17 cellular contexts compared by ENCODE assay signal in genomic region chr5:878125-878524, GRCh38. TPM values are rescaled to one million over a fixed set of nuclear protein-coding genes. Genes with fewer than 3 reads are reported as not detected.
DNase-seq lines count a peak whose midpoint lies in the region; ATAC-seq and TF ChIP-seq lines count a peak whose summit lies in the region.
"Had no signal": no experiment of that assay in that cellular context is flagged by ENCODE, and none has a peak within 500 bp of the region (broad histone marks: within the 10 kb centered on the region; RNA-seq: fewer than 3 reads in every experiment).

No MANE protein-coding gene starts in this region.

- no peak overlapping the region for H2AK5ac ChIP-seq in neuronal stem cell (ENCODE audit: low read depth, low read length)
- no peak overlapping the region for H2AK5ac ChIP-seq in mesenchymal stem cell (ENCODE audit: low read length, severe bottlenecking)

- H3K27ac ChIP-seq in CD4-positive, CD25-positive, alpha-beta regulatory T cell (ENCODE audit: insufficient read depth, low read length, poor library complexity, severe bottlenecking): no peak overlapping the region
- no peak overlapping the region for H3K27ac ChIP-seq in neuronal stem cell (replicated peaks; ENCODE audit: low read length)
- H3K27ac ChIP-seq in mesenchymal stem cell (ENCODE audit: low read length, poor library complexity, severe bottlenecking): no peak overlapping the region
- no peak overlapping the region for H3K27ac ChIP-seq in WERI-Rb-1
- H3K27ac ChIP-seq: A549, C4-2B had no signal

- H3K9me3 ChIP-seq in CD4-positive, CD25-positive, alpha-beta regulatory T cell (ENCODE audit: control insufficient read depth in 2 of 2, low read length in 2 of 2): no peaks in the 10 kb centered on the region
- peaks cover 0 to 8% of the 10 kb centered on the region in 2 donors for H3K9me3 ChIP-seq in neuronal stem cell (replicated peaks in 1 of 2; ENCODE audit: control insufficient read depth in 2 of 2, insufficient read depth in 1 of 2, low read depth in 1 of 2, low read length in 2 of 2)
- H3K9me3 ChIP-seq in mesenchymal stem cell (ENCODE audit: control insufficient read depth, low read length): no peaks in the 10 kb centered on the region
- H3K9me3 ChIP-seq in WERI-Rb-1 (ENCODE audit: severe bottlenecking): no peaks in the 10 kb centered on the region
- H3K9me3 ChIP-seq: A549, BE2C, Caco-2, HAP-1 had no signal

- H2BK120ac ChIP-seq in neuronal stem cell (ENCODE audit: low read depth, low read length) (no peak overlapping the region), mesenchymal stem cell (ENCODE audit: low read depth, low read length) (no peak overlapping the region)

- DNase-seq in CD4-positive, CD25-positive, alpha-beta regulatory T cell: no peak
- DNase-seq in HFFc6 (no peak), chondrocyte (ENCODE audit: low spot score) (peak; percentile 86), neuronal stem cell (ENCODE audit: low spot score) (no peak), mesenchymal stem cell (no peak), WERI-Rb-1 (no peak), NCI-H510A (lab: John Stamatoyannopoulos, UW) (no peak)
- DNase-seq: BE2C; Caco-2; CD8-positive, alpha-beta T cell; DND-41; GDM1; GOT3 had no signal

- no peaks in the 10 kb centered on the region for H3K27me3 Mint-ChIP-seq in CD4-positive, CD25-positive, alpha-beta regulatory T cell
- H3K27me3 Mint-ChIP-seq in HFFc6 (ENCODE audit: insufficient read depth) (peaks cover 7% of the 10 kb centered on the region), chondrocyte (ENCODE audit: low read depth) (no peaks in the 10 kb centered on the region)

- H4K8ac ChIP-seq in neuronal stem cell (ENCODE audit: low read depth, low read length): no peak overlapping the region
- H4K8ac ChIP-seq in mesenchymal stem cell (ENCODE audit: low read length): no peak overlapping the region

- peaks cover 24% of the 10 kb centered on the region for H3K79me1 ChIP-seq in neuronal stem cell (ENCODE audit: low read depth, low read length)
- peaks cover 49% of the 10 kb centered on the region for H3K79me1 ChIP-seq in mesenchymal stem cell (replicated peaks; ENCODE audit: low read length, poor library complexity, severe bottlenecking)

- H3K36me3 ChIP-seq in CD4-positive, CD25-positive, alpha-beta regulatory T cell (ENCODE audit: control insufficient read depth, insufficient read depth, low read length): peaks cover 68% of the 10 kb centered on the region
- peaks cover 50 to 79% of the 10 kb centered on the region in 2 donors for H3K36me3 ChIP-seq in neuronal stem cell (replicated peaks in 1 of 2; ENCODE audit: control insufficient read depth in 2 of 2, insufficient read depth in 2 of 2, low read length in 2 of 2)
- peaks cover 73 to 78% of the 10 kb centered on the region in 2 experiments for H3K36me3 ChIP-seq in mesenchymal stem cell (ENCODE audit: control insufficient read depth in 1 of 2, insufficient read depth in 2 of 2, low read depth in 1 of 2, low read length in 2 of 2)
- H3K36me3 ChIP-seq in WERI-Rb-1: peaks cover 80% of the 10 kb centered on the region

- H3K4ac ChIP-seq in neuronal stem cell (ENCODE audit: low read length): no peak overlapping the region
- no peak overlapping the region for H3K4ac ChIP-seq in mesenchymal stem cell (ENCODE audit: low read depth in 1 of 2, low read length in 2 of 2)

- H3K4me2 ChIP-seq in neuronal stem cell (ENCODE audit: insufficient read depth, low read length, poor library complexity, severe bottlenecking) (no peak overlapping the region), mesenchymal stem cell (ENCODE audit: low read length, poor library complexity, severe bottlenecking) (no peak overlapping the region)
- H3K4me2 ChIP-seq: A549 had no signal

- no peak overlapping the region for H3K4me3 Mint-ChIP-seq in CD4-positive, CD25-positive, alpha-beta regulatory T cell
- H3K4me3 Mint-ChIP-seq in HFFc6 (no peak overlapping the region), chondrocyte (ENCODE audit: unreplicated experiment) (no peak overlapping the region)
- H3K4me3 Mint-ChIP-seq: CD8-positive, alpha-beta T cell had no signal

- H4K91ac ChIP-seq in neuronal stem cell (ENCODE audit: low read depth, low read length, poor library complexity): peak overlapping the region; percentile 64
- H4K91ac ChIP-seq in mesenchymal stem cell (ENCODE audit: low read length): no peak overlapping the region

- H3K18ac ChIP-seq in neuronal stem cell (ENCODE audit: low read length) (no peak overlapping the region), mesenchymal stem cell (ENCODE audit: low read depth in 1 of 2, low read length in 2 of 2) (no peak overlapping the region)

- H3K4me3 ChIP-seq in CD4-positive, CD25-positive, alpha-beta regulatory T cell (ENCODE audit: low read depth, low read length): no peak overlapping the region
- H3K4me3 ChIP-seq in neuronal stem cell (ENCODE audit: low read length in 2 of 2): no peak overlapping the region
- H3K4me3 ChIP-seq in mesenchymal stem cell (ENCODE audit: insufficient read depth in 1 of 2, low read depth in 1 of 2, low read length in 2 of 2): no peak overlapping the region
- H3K4me3 ChIP-seq in WERI-Rb-1 (ENCODE audit: low read depth, low read length): no peak overlapping the region
- H3K4me3 ChIP-seq: A549, HAP-1 had no signal

- H2BK15ac ChIP-seq in neuronal stem cell (ENCODE audit: low read length) (no peak overlapping the region), mesenchymal stem cell (ENCODE audit: low read depth, poor library complexity, severe bottlenecking) (no peak overlapping the region)

- H3K9me3 Mint-ChIP-seq in CD4-positive, CD25-positive, alpha-beta regulatory T cell: peaks cover 0 to 2% (median 0%) of the 10 kb centered on the region in 7 donors
- H3K9me3 Mint-ChIP-seq in HFFc6 (no peaks in the 10 kb centered on the region; the same call in 1 of the 2 replicates), chondrocyte (ENCODE audit: low read depth) (no peaks in the 10 kb centered on the region)

- H3K14ac ChIP-seq in neuronal stem cell (ENCODE audit: low read length): no peak overlapping the region
- H3K14ac ChIP-seq in mesenchymal stem cell (ENCODE audit: low read length in 2 of 2): no peak overlapping the region

- no peaks in the 10 kb centered on the region for H3K4me1 ChIP-seq in CD4-positive, CD25-positive, alpha-beta regulatory T cell (ENCODE audit: control insufficient read depth, insufficient read depth, low read length, poor library complexity, severe bottlenecking)
- H3K4me1 ChIP-seq in neuronal stem cell (ENCODE audit: control insufficient read depth in 2 of 2, insufficient read depth in 1 of 2, low read depth in 1 of 2, low read length in 2 of 2) (peaks cover 0 to 4% of the 10 kb centered on the region in 2 donors), mesenchymal stem cell (ENCODE audit: control insufficient read depth, insufficient read depth, low read depth, low read length) (peaks cover 2% of the 10 kb centered on the region)
- H3K4me1 ChIP-seq: A549, BE2C, Caco-2, HAP-1 had no signal

- peak; percentile 21 to 26 for ATAC-seq in CD4-positive, CD25-positive, alpha-beta regulatory T cell (ENCODE audit: low read depth in 2 of 2)
- no peak for ATAC-seq in HG02870 (IDR thresholded peaks at IDR 0.05; ENCODE audit: unreplicated experiment)
- ATAC-seq: CD8-positive, alpha-beta T cell had no signal

- H2BK12ac ChIP-seq in neuronal stem cell (ENCODE audit: low read length) (no peak overlapping the region), mesenchymal stem cell (ENCODE audit: low read length in 2 of 2) (no peak overlapping the region)

- TF ChIP-seq CTCF in HFFc6 (IDR thresholded peaks at IDR 0.05) (no peak), chondrocyte (IDR thresholded peaks at IDR 0.05) (no peak), WERI-Rb-1 (IDR thresholded peaks at IDR 0.05; ENCODE audit: low read depth, low read length) (no peak)

- no peak overlapping the region for H3K23ac ChIP-seq in neuronal stem cell (ENCODE audit: low read depth, low read length, poor library complexity)
- no peak overlapping the region for H3K23ac ChIP-seq in mesenchymal stem cell (ENCODE audit: low read length in 2 of 2)

- H3K27ac Mint-ChIP-seq in CD4-positive, CD25-positive, alpha-beta regulatory T cell: no peak overlapping the region
- H3K27ac Mint-ChIP-seq in HFFc6: peak overlapping the region; percentile 7; the same call in 1 of the 2 replicates
- no peak overlapping the region for H3K27ac Mint-ChIP-seq in chondrocyte (ENCODE audit: unreplicated experiment)
- H3K27ac Mint-ChIP-seq: CD8-positive, alpha-beta T cell had no signal

- H2BK5ac ChIP-seq in neuronal stem cell (ENCODE audit: low read length): no peak overlapping the region
- no peak overlapping the region for H2BK5ac ChIP-seq in mesenchymal stem cell (ENCODE audit: low read depth, low read length, poor library complexity, severe bottlenecking)

- H2AFZ ChIP-seq in neuronal stem cell (ENCODE audit: low read length) (no peak overlapping the region), mesenchymal stem cell (ENCODE audit: low read depth, low read length) (no peak overlapping the region)

- H3K9ac ChIP-seq in neuronal stem cell (ENCODE audit: low read depth, low read length, poor library complexity) (peak overlapping the region; percentile 12), mesenchymal stem cell (ENCODE audit: low read length) (no peak overlapping the region)

- no peaks in the 10 kb centered on the region for H3K27me3 ChIP-seq in CD4-positive, CD25-positive, alpha-beta regulatory T cell (ENCODE audit: control insufficient read depth, insufficient read depth, low read length)
- H3K27me3 ChIP-seq in neuronal stem cell (ENCODE audit: control insufficient read depth in 3 of 3, insufficient read depth in 3 of 3, low read depth in 1 of 3, low read length in 3 of 3) (no peaks in the 10 kb centered on the region), mesenchymal stem cell (ENCODE audit: control insufficient read depth in 1 of 2, insufficient read depth in 1 of 2, low read length in 2 of 2) (no peaks in the 10 kb centered on the region), WERI-Rb-1 (ENCODE audit: insufficient read depth, low read depth, severe bottlenecking) (no peaks in the 10 kb centered on the region)
- H3K27me3 ChIP-seq: BE2C had no signal

- H3K36me3 Mint-ChIP-seq in CD4-positive, CD25-positive, alpha-beta regulatory T cell: peaks cover 48% of the 10 kb centered on the region
- H3K36me3 Mint-ChIP-seq in HFFc6 (ENCODE audit: low read depth): peaks cover 52% of the 10 kb centered on the region
- peaks cover 39% of the 10 kb centered on the region for H3K36me3 Mint-ChIP-seq in chondrocyte (ENCODE audit: low read depth)

- H3K4me1 Mint-ChIP-seq in CD4-positive, CD25-positive, alpha-beta regulatory T cell: peaks cover 13 to 24% (median 15%) of the 10 kb centered on the region in 4 donors
- H3K4me1 Mint-ChIP-seq in HFFc6 (ENCODE audit: low read depth) (no peaks in the 10 kb centered on the region; the same call in 1 of the 2 replicates), chondrocyte (ENCODE audit: low read depth) (no peaks in the 10 kb centered on the region)

- no CpG with 5 or more reads among the region's 15 CpGs for WGBS in neuronal stem cell (ENCODE audit: extremely low coverage in 2 of 2, insufficient read length in 2 of 2, insufficient replicate concordance in 1 of 2), 2 donors
- 97% methylated on average over 13 of the region's 15 CpGs for WGBS in mesenchymal stem cell

RNA-seq across cellular contexts. Expression of gene BRD9, which starts 14.5 kb away (rescaled TPM):
- total RNA-seq in CD4-positive, CD25-positive, alpha-beta regulatory T cell: 139 TPM
- 10 to 100 TPM in 3 of 4 donors, 1 to 10 TPM in 1; 9.7 to 15.9 (median 12.0) TPM for polyA plus RNA-seq in CD4-positive, CD25-positive, alpha-beta regulatory T cell
- 10 to 100 TPM; 28.0 to 31.5 (median 31.0) TPM for total RNA-seq in HFFc6 (2021; fragmentation: NEBNext Ultra II Directional; extraction: Animal tissue kit (Norgen Biotek cat#: 25700))
- total RNA-seq in chondrocyte: 26.5 to 30.4 TPM (median 30.1 TPM) in 3 replicates
- 31.5 TPM for polyA plus RNA-seq in neuronal stem cell (2013, experiment 1 of 2)
- 31.0 TPM for polyA plus RNA-seq in neuronal stem cell (2013, experiment 2 of 2)
- 26.0 TPM for polyA plus RNA-seq in mesenchymal stem cell (2013, experiment 1 of 2)
- 25.5 TPM for polyA plus RNA-seq in mesenchymal stem cell (2013, experiment 2 of 2)

RNA-seq across cellular contexts. Expression of gene TRIP13, which starts 14.6 kb away (rescaled TPM):
- total RNA-seq in CD4-positive, CD25-positive, alpha-beta regulatory T cell: 1.2 TPM
- polyA plus RNA-seq in CD4-positive, CD25-positive, alpha-beta regulatory T cell: 1 to 10 TPM; 1.1 to 1.7 (median 1.3) TPM
- total RNA-seq in HFFc6 (2021; fragmentation: NEBNext Ultra II Directional; extraction: Animal tissue kit (Norgen Biotek cat#: 25700)): 10 to 100 TPM; 16.5 to 40.4 (median 35.8) TPM
- total RNA-seq in chondrocyte: 4.9 to 8.1 TPM (median 6.4 TPM) in 3 replicates
- polyA plus RNA-seq in neuronal stem cell (2013, experiment 1 of 2): 24.6 TPM
- 25.7 TPM for polyA plus RNA-seq in neuronal stem cell (2013, experiment 2 of 2)
- 5.7 TPM for polyA plus RNA-seq in mesenchymal stem cell (2013, experiment 1 of 2)
- 5.7 TPM for polyA plus RNA-seq in mesenchymal stem cell (2013, experiment 2 of 2)

RNA-seq across cellular contexts. Expression of gene ZDHHC11, which starts 27.3 kb away (rescaled TPM):
- total RNA-seq in CD4-positive, CD25-positive, alpha-beta regulatory T cell: 18.3 TPM
- not detected for polyA plus RNA-seq in CD4-positive, CD25-positive, alpha-beta regulatory T cell
- 1 to 10 TPM; 1.3 to 4.2 (median 1.8) TPM for total RNA-seq in HFFc6 (2021; fragmentation: NEBNext Ultra II Directional; extraction: Animal tissue kit (Norgen Biotek cat#: 25700))
- 1.9 to 4.7 TPM (median 2.3 TPM) in 3 replicates for total RNA-seq in chondrocyte
- 6.4 TPM for polyA plus RNA-seq in neuronal stem cell (2013, experiment 1 of 2)
- 6.7 TPM for polyA plus RNA-seq in neuronal stem cell (2013, experiment 2 of 2)
- polyA plus RNA-seq in mesenchymal stem cell (2013, experiment 1 of 2): 0.72 TPM
- polyA plus RNA-seq in mesenchymal stem cell (2013, experiment 2 of 2): 0.79 TPM
